ENCODE assay signal across 8 cellular contexts in the genomic region with DNA sequence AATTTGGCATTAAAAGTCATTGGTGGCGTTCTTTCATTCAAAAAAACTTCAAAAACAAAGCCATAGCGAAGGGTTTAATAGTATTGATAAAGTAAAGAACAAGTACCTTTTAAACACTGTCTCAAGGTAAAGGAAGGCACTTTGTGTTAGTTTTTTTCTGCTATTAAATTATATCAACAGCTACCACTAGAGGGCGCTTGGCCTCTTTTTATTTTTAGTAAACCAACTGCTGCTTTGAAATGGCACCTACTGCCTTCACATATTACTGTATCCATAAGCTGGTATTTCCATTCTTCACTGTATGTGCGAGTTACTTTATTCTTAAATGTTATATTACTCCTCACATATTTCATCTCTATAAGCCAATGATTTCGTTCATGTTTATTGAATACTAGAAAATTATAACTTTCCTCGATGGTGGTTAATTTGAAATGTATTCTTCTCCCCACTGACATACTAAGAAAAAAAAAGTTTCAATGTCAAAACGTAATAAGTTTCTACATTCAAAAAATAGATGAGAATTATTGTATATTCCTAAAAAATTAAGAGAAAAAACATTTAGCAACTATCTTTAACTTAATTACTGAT.
A peak's percentile ranks its signal among the peaks of the same experiment; 100 is the strongest.
DNase-seq lines count a peak whose midpoint lies in the region; ATAC-seq and TF ChIP-seq lines count a peak whose summit lies in the region.

No MANE protein-coding gene starts in this region.

- H3K79me2 ChIP-seq in neural cell (replicated peaks; ENCODE audit: insufficient read depth, low read length) = no peaks in the 10 kb centered on the region

- no peaks in the 10 kb centered on the region for H4K20me1 ChIP-seq in neural cell (ENCODE audit: insufficient read depth)

- TF ChIP-seq POLR2A in uterus (IDR thresholded peaks at IDR 0.05) = no peak

- TF ChIP-seq CTCF in AG09309 (IDR thresholded peaks at IDR 0.05; ENCODE audit: control insufficient read depth, insufficient read depth, low read depth, low read length, missing control alignments) = peak; percentile 61
- TF ChIP-seq CTCF in neural cell (IDR thresholded peaks at IDR 0.05; ENCODE audit: poor library complexity, severe bottlenecking) = peak; percentile 87
- peak; percentile 65 to 86 (median 82) for TF ChIP-seq CTCF in uterus (IDR thresholded peaks at IDR 0.05)

- no peaks in the 10 kb centered on the region for H3K36me3 ChIP-seq in neural cell (ENCODE audit: insufficient read depth, low read length)
- H3K36me3 ChIP-seq in uterus = no peaks in the 10 kb centered on the region

- DNase-seq in AG09309 (ENCODE audit: low read depth) (no peak), NCI-H524 (lab: John Stamatoyannopoulos, UW) (peak; percentile 54 to 82), uterus (peak; percentile 18 to 53)
- peak; percentile 38 for DNase-seq in activated CD4-positive, alpha-beta T cell treated with anti-CD3 and anti-CD28 coated beads, Interleukin-2, amount 50 U/mL, for 1 hour

- no peaks in the 10 kb centered on the region for H3K4me1 ChIP-seq in uterus

- H3K9ac ChIP-seq in neural cell (ENCODE audit: low read length) = no peak overlapping the region

- H3K4me3 ChIP-seq in AG09309 (ENCODE audit: control insufficient read depth, low read depth, low read length) (no peak overlapping the region), neural cell (ENCODE audit: low read length) (no peak overlapping the region), uterus (no peak overlapping the region)

- H3K27me3 ChIP-seq in neural cell (ENCODE audit: insufficient read depth, low read depth, low read length) (no peaks in the 10 kb centered on the region), uterus (no peaks in the 10 kb centered on the region)

- TF ChIP-seq EP300 in neural cell (conservative IDR thresholded peaks at IDR 0.05; ENCODE audit: poor library complexity, severe bottlenecking) = no peak

- H3K4me2 ChIP-seq in neural cell (ENCODE audit: low read length) = no peak overlapping the region

- intact Hi-C loops in uterus (cut with DNase I; ENCODE audit: low total_unique reads) = no loop called here

- peak; percentile 88 for TF ChIP-seq RAD21 in neural cell (conservative IDR thresholded peaks at IDR 0.05)

- ATAC-seq in GM18502 (IDR thresholded peaks at IDR 0.05; ENCODE audit: poor library complexity, unreplicated experiment) = peak; percentile 76
- ATAC-seq in HG03521 (IDR thresholded peaks at IDR 0.05; ENCODE audit: unreplicated experiment) = peak; percentile 71
- ATAC-seq in esophagus mucosa = peak; percentile 57

- H3F3A ChIP-seq in neural cell (ENCODE audit: insufficient read depth, low read length, poor library complexity, severe bottlenecking) = no peaks in the 10 kb centered on the region

- no peaks in the 10 kb centered on the region for H3K9me2 ChIP-seq in neural cell (ENCODE audit: insufficient read depth, low read length)

- no peak overlapping the region for H2AFZ ChIP-seq in neural cell (ENCODE audit: low read depth, low read length)

- H3K27ac ChIP-seq in neural cell (ENCODE audit: low read length) (no peak overlapping the region), uterus (no peak overlapping the region)

- H3K9me3 ChIP-seq in neural cell (ENCODE audit: low read length) (no peaks in the 10 kb centered on the region), uterus (no peaks in the 10 kb centered on the region)

TF ChIP-seq in neural cell, 6 proteins besides CTCF, POLR2A, EP300 and RAD21:
- peak; percentile 86 for TF ChIP-seq SMC3 (conservative IDR thresholded peaks at IDR 0.05; ENCODE audit: poor library complexity)
- TF ChIP-seq POLR2AphosphoS5 (IDR thresholded peaks at IDR 0.05) = no peak
